ENCODE assay signal across 8 cellular contexts in the genomic region with DNA sequence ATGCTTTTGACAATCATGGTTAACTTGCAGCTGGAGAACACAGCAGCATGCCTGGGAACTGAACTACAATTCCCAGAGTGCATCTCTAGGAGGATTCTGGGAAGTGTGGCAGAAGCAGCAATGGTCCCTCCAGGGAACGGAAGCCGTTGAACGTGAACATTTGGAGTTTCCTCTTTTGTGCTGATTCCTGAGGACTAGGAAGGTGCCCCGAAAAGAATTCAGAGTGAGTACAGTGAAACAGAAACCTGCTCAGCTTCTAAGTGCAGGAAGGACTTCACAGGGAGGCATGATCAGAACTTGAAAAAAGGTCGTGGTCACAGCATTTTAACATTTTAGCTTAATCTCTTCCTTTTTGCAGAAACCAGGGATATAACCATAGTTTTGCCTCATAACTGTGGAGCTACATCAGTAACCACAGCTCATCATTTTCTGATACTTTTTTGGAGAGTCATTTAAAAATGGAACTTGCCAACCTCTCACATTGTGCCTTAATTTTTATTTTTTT. TPM values are rescaled to one million over a fixed set of nuclear protein-coding genes. Genes with fewer than 3 reads are reported as not detected.
DNase-seq lines count a peak whose midpoint lies in the region; ATAC-seq, FAIRE-seq and TF ChIP-seq lines count a peak whose summit lies in the region.

Gene NUDT13 (plus strand): TSS at position 111 of the 505 bp plus-strand sequence. CDS start 3,911 bp downstream, outside the sequence.

- TF ChIP-seq EP300 in SK-N-SH (IDR thresholded peaks at IDR 0.05; ENCODE audit: borderline replicate concordance in 1 of 2, low read depth in 1 of 2, low read length in 1 of 2) = no peak

- H3K79me2 ChIP-seq in SK-N-SH (ENCODE audit: insufficient read depth) = peaks cover 13% of the 10 kb centered on the region

- FAIRE-seq in GM12892 (lab: Jason Lieb, UNC) = peak; percentile 90

- intact Hi-C loops in uterus (cut with DNase I; ENCODE audit: low total_unique reads) = no loop called here

- no peak for TF ChIP-seq POLR2A in GM12892 (IDR thresholded peaks at IDR 0.05; ENCODE audit: low read depth, low read length)
- peak in 1 of 2 donors; percentile 36 for TF ChIP-seq POLR2A in uterus (IDR thresholded peaks at IDR 0.05)

- no peaks in the 10 kb centered on the region for H4K20me1 ChIP-seq in SK-N-SH (ENCODE audit: insufficient read depth)

- TF ChIP-seq RAD21 in SK-N-SH (IDR thresholded peaks at IDR 0.05; ENCODE audit: low read length) = no peak

- POLR2A ChIA-PET in SK-N-SH (lab: Yijun Ruan, JAX) = interaction anchor here (0.6 to 2.1 kb wide), 4 partner anchors 12 to 58 kb away, joined by 4 to 16 read pairs (median 8); partner anchors contain the start of genes ECD, FAM149B1 and P4HA1

- H3K9me2 ChIP-seq in SK-N-SH = no peaks in the 10 kb centered on the region

- peaks cover 34% of the 10 kb centered on the region for H3F3A ChIP-seq in SK-N-SH (replicated peaks; ENCODE audit: insufficient read depth)

- CTCF ChIA-PET in SK-N-SH (lab: Yijun Ruan, JAX) = interaction anchor here (0.8 to 2.9 kb wide), 5 partner anchors 12 to 49 kb away, joined by 3 to 13 read pairs (median 10); partner anchors contain the start of gene P4HA1

- H2AFZ ChIP-seq in SK-N-SH (ENCODE audit: low read depth) = peak within 1 kb of the TSS; percentile 94

- peaks cover 0 to 12% of the 10 kb centered on the region in 2 experiments; a peak in 1 of 4 replicates for H3K4me1 ChIP-seq in SK-N-SH (ENCODE audit: control insufficient read depth in 1 of 2, insufficient read depth in 2 of 2, low read depth in 1 of 2, low read length in 1 of 2)
- no peaks in the 10 kb centered on the region for H3K4me1 ChIP-seq in cardiac muscle cell (ENCODE audit: low read depth)
- H3K4me1 ChIP-seq in uterus = no peaks in the 10 kb centered on the region

- H3K9me3 ChIP-seq in SK-N-SH (no peaks in the 10 kb centered on the region), cardiac muscle cell (ENCODE audit: low read depth) (no peaks in the 10 kb centered on the region), uterus (no peaks in the 10 kb centered on the region)

- H3K36me3 ChIP-seq in SK-N-SH (replicated peaks in 1 of 2; ENCODE audit: control insufficient read depth in 1 of 2, insufficient read depth in 2 of 2, low read length in 1 of 2) = peaks cover 0 to 21% of the 10 kb centered on the region in 2 experiments
- H3K36me3 ChIP-seq in cardiac muscle cell = no peaks in the 10 kb centered on the region
- no peaks in the 10 kb centered on the region for H3K36me3 ChIP-seq in uterus

- peak within 1 kb of the TSS; percentile 57 to 79 for H3K4me3 ChIP-seq in SK-N-SH (ENCODE audit: low read depth in 2 of 2, low read length in 1 of 2)
- peak within 1 kb of the TSS; percentile 53 for H3K4me3 ChIP-seq in cardiac muscle cell
- peak within 1 kb of the TSS; percentile 40 to 46 for H3K4me3 ChIP-seq in uterus

- H3K27me3 ChIP-seq in SK-N-SH (ENCODE audit: insufficient read depth) (no peaks in the 10 kb centered on the region), cardiac muscle cell (no peaks in the 10 kb centered on the region), uterus (no peaks in the 10 kb centered on the region)

- DNase-seq in GM12892 (ENCODE audit: insufficient read length) = peak; percentile 36
- peak; percentile 79 for DNase-seq in SK-N-SH
- peak; percentile 38 for DNase-seq in amniotic stem cell (lab: John Stamatoyannopoulos, UW)
- DNase-seq in cardiac muscle cell (ENCODE audit: low read depth in 1 of 2, low spot score in 1 of 2) = peak; percentile 79 to 87
- DNase-seq in occipital lobe (lab: John Stamatoyannopoulos, UW) = peak; percentile 75
- DNase-seq in uterus = peak; percentile 67 to 79

- ATAC-seq in HG03442 (IDR thresholded peaks at IDR 0.05; ENCODE audit: unreplicated experiment) (peak; percentile 58), GM18511 (IDR thresholded peaks at IDR 0.05; ENCODE audit: unreplicated experiment) (no peak)

- no peak for TF ChIP-seq CTCF in SK-N-SH (IDR thresholded peaks at IDR 0.05)
- TF ChIP-seq CTCF in cardiac muscle cell (IDR thresholded peaks at IDR 0.05; ENCODE audit: low read depth, low read length) = no peak
- TF ChIP-seq CTCF in uterus (IDR thresholded peaks at IDR 0.05) = peak in 1 of 4 experiments; percentile 7

- peak within 1 kb of the TSS; percentile 86 for H3K4me2 ChIP-seq in SK-N-SH

- peak within 1 kb of the TSS; percentile 94 to 96 for H3K27ac ChIP-seq in SK-N-SH (ENCODE audit: low read depth in 2 of 2, low read length in 1 of 2)
- H3K27ac ChIP-seq in cardiac muscle cell = peak within 1 kb of the TSS; percentile 88
- peak within 1 kb of the TSS; percentile 75 to 83 for H3K27ac ChIP-seq in uterus

- peak within 1 kb of the TSS; percentile 91 for H3K9ac ChIP-seq in SK-N-SH

- 6% methylated on average over 5 of the region's 5 CpGs for WGBS in SK-N-SH (ENCODE audit: low lambda C conversion rate)

TF ChIP-seq in SK-N-SH, 30 proteins besides CTCF, POLR2A, EP300 and RAD21 (continues in another document):
- TF ChIP-seq USF2 (IDR thresholded peaks at IDR 0.05; ENCODE audit: borderline replicate concordance, low read depth, low read length) (no peak), GATA2 (CRISPR knock-in tag; IDR thresholded peaks at IDR 0.05) (no peak), TEAD4 (IDR thresholded peaks at IDR 0.05; ENCODE audit: borderline replicate concordance, insufficient read depth) (no peak), FOXJ3 (CRISPR knock-in tag; IDR thresholded peaks at IDR 0.05) (no peak), FOXM1 (IDR thresholded peaks at IDR 0.05; ENCODE audit: low read depth) (no peak), NFIC (IDR thresholded peaks at IDR 0.05; ENCODE audit: borderline replicate concordance) (no peak), CHD2 (IDR thresholded peaks at IDR 0.05; ENCODE audit: low read length, partially characterized antibody) (peak; percentile 96), TCF12 (IDR thresholded peaks at IDR 0.05) (peak; percentile 5; the same call in 1 of the 2 replicates), YY1 (IDR thresholded peaks at IDR 0.05; ENCODE audit: low read depth) (peak; percentile 82; the same call in 1 of the 2 replicates), TAF1 (IDR thresholded peaks at IDR 0.05; ENCODE audit: borderline replicate concordance, low read depth, low read length) (peak; percentile 70), NRF1 (IDR thresholded peaks at IDR 0.05; ENCODE audit: low read depth, low read length) (no peak), SMC3 (IDR thresholded peaks at IDR 0.05; ENCODE audit: low read depth, low read length) (no peak), GABPA (IDR thresholded peaks at IDR 0.05; ENCODE audit: low read depth) (peak; percentile 89)
- TF ChIP-seq, protein P1, sequence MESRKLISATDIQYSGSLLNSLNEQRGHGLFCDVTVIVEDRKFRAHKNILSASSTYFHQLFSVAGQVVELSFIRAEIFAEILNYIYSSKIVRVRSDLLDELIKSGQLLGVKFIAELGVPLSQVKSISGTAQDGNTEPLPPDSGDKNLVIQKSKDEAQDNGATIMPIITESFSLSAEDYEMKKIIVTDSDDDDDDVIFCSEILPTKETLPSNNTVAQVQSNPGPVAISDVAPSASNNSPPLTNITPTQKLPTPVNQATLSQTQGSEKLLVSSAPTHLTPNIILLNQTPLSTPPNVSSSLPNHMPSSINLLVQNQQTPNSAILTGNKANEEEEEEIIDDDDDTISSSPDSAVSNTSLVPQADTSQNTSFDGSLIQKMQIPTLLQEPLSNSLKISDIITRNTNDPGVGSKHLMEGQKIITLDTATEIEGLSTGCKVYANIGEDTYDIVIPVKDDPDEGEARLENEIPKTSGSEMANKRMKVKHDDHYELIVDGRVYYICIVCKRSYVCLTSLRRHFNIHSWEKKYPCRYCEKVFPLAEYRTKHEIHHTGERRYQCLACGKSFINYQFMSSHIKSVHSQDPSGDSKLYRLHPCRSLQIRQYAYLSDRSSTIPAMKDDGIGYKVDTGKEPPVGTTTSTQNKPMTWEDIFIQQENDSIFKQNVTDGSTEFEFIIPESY (IDR thresholded peaks at IDR 0.05; ENCODE audit: borderline replicate concordance, low read depth) = no peak
- TF ChIP-seq, protein P2, sequence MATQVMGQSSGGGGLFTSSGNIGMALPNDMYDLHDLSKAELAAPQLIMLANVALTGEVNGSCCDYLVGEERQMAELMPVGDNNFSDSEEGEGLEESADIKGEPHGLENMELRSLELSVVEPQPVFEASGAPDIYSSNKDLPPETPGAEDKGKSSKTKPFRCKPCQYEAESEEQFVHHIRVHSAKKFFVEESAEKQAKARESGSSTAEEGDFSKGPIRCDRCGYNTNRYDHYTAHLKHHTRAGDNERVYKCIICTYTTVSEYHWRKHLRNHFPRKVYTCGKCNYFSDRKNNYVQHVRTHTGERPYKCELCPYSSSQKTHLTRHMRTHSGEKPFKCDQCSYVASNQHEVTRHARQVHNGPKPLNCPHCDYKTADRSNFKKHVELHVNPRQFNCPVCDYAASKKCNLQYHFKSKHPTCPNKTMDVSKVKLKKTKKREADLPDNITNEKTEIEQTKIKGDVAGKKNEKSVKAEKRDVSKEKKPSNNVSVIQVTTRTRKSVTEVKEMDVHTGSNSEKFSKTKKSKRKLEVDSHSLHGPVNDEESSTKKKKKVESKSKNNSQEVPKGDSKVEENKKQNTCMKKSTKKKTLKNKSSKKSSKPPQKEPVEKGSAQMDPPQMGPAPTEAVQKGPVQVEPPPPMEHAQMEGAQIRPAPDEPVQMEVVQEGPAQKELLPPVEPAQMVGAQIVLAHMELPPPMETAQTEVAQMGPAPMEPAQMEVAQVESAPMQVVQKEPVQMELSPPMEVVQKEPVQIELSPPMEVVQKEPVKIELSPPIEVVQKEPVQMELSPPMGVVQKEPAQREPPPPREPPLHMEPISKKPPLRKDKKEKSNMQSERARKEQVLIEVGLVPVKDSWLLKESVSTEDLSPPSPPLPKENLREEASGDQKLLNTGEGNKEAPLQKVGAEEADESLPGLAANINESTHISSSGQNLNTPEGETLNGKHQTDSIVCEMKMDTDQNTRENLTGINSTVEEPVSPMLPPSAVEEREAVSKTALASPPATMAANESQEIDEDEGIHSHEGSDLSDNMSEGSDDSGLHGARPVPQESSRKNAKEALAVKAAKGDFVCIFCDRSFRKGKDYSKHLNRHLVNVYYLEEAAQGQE (IDR thresholded peaks at IDR 0.05; ENCODE audit: low read depth, low read length) = no peak

RNA-seq across cellular contexts. Expression of gene NUDT13, which starts in this region (rescaled TPM):
- 4.9 TPM for polyA plus RNA-seq in GM12892 (2012; ENCODE audit: missing spikeins)
- polyA plus RNA-seq in SK-N-SH (2012; rRNA removed) = 3.4 and 6.0 TPM in 2 replicates
- polyA plus RNA-seq in SK-N-SH (2012; cell fraction: cytosol; rRNA removed) = 3.7 and 4.1 TPM in 2 replicates
- 7.0 and 14.1 TPM in 2 replicates for polyA plus RNA-seq in SK-N-SH (2012; cell fraction: nucleus; rRNA removed)
- total RNA-seq in cardiac muscle cell = 1.5 and 2.1 TPM in 2 replicates
- 1.7 and 3.1 TPM in 2 replicates for polyA plus RNA-seq in cardiac muscle cell
- total RNA-seq in occipital lobe = 0.31 TPM
- total RNA-seq in uterus = 1 to 10 TPM in 2 of 4 donors, under 1 TPM in 1, not detected in 1; 0.51 to 1.8 (median 1.1) TPM

Comparison
In these comparisons a context has a peak if more than half of its experiments do, and no peak if none do; other contexts are left out.
1. Peak in DNase-seq in occipital lobe; RNA of the gene not detected or under 1 TPM.